16 cellular contexts compared by ENCODE assay signal in genomic region chr2:33491685-33492084, GRCh38. TPM values are rescaled to one million over a fixed set of nuclear protein-coding genes. Genes with fewer than 3 reads are reported as not detected.
A peak's percentile ranks its signal among the peaks of the same experiment; 100 is the strongest.
DNase-seq lines count a peak whose midpoint lies in the region; ATAC-seq and TF ChIP-seq lines count a peak whose summit lies in the region.
"Had no signal": no experiment of that assay in that cellular context is flagged by ENCODE, and none has a peak within 500 bp of the region (broad histone marks: within the 10 kb centered on the region; RNA-seq: fewer than 3 reads in every experiment).

No MANE protein-coding gene starts in this region.

- H3K9me3 ChIP-seq in heart left ventricle (peaks cover 0 to 11% (median 2%) of the 10 kb centered on the region in 12 donors), OCI-LY7 (ENCODE audit: low read length) (peaks cover 14% of the 10 kb centered on the region), hepatocyte (ENCODE audit: low read depth) (no peaks in the 10 kb centered on the region), thyroid gland (no peaks in the 10 kb centered on the region)

- H3K4me1 ChIP-seq in heart left ventricle (peaks cover 2 to 83% (median 44%) of the 10 kb centered on the region in 12 donors), OCI-LY7 (ENCODE audit: insufficient read depth, low read length, poor library complexity, severe bottlenecking) (no peaks in the 10 kb centered on the region), hepatocyte (ENCODE audit: insufficient read depth) (no peaks in the 10 kb centered on the region), thyroid gland (peaks cover 22 to 26% of the 10 kb centered on the region in 2 donors)
- H3K4me1 ChIP-seq: adrenal gland, esophagus squamous epithelium had no signal

- 49 to 65% (median 50%) methylated on average over 3 of the region's 3 CpGs for WGBS in heart left ventricle, 4 donors
- 37% methylated on average over 3 of the region's 3 CpGs for WGBS in hepatocyte (ENCODE audit: low lambda C conversion rate, missing lambda C conversion rate)
- WGBS in thyroid gland, 2 donors, result 27 to 40% methylated on average over 3 of the region's 3 CpGs

- H3K36me3 ChIP-seq in heart left ventricle (no peaks in the 10 kb centered on the region), OCI-LY7 (ENCODE audit: insufficient read depth, low read length) (no peaks in the 10 kb centered on the region), hepatocyte (replicated peaks; ENCODE audit: insufficient read depth, low read depth) (no peaks in the 10 kb centered on the region), thyroid gland (no peaks in the 10 kb centered on the region)
- H3K36me3 ChIP-seq: adrenal gland, esophagus squamous epithelium had no signal

- H3K4me2 ChIP-seq in OCI-LY7 (ENCODE audit: low read length) (no peak overlapping the region), hepatocyte (no peak overlapping the region)
- H3K4me2 ChIP-seq: A549 had no signal

- no peak overlapping the region for H3K4me3 ChIP-seq in heart left ventricle
- H3K4me3 ChIP-seq in OCI-LY7 (ENCODE audit: low read depth, low read length, poor library complexity, severe bottlenecking), result no peak overlapping the region
- H3K4me3 ChIP-seq in hepatocyte, result no peak overlapping the region
- no peak overlapping the region for H3K4me3 ChIP-seq in thyroid gland (replicated peaks in 1 of 3)
- H3K4me3 ChIP-seq: A549, adrenal gland, esophagus squamous epithelium had no signal

- H3K27me3 ChIP-seq in heart left ventricle (no peaks in the 10 kb centered on the region), hepatocyte (no peaks in the 10 kb centered on the region), thyroid gland (no peaks in the 10 kb centered on the region)
- H3K27me3 ChIP-seq: adrenal gland, esophagus squamous epithelium had no signal

- DNase-seq in heart left ventricle, result no peak
- no peak for DNase-seq in cardiac septum (ENCODE audit: low spot score)
- peak; percentile 24 for DNase-seq in OCI-LY7 (ENCODE audit: low spot score)
- DNase-seq in hepatocyte (ENCODE audit: low spot score), result peak; percentile 46
- peak; percentile 60 to 76 for DNase-seq in thyroid gland
- no peak for DNase-seq in activated gamma-delta T cell treated with Interleukin-2 at 50 U/mL for 16 hours
- no peak for DNase-seq in GF-D8 (lab: John Stamatoyannopoulos, UW)
- no peak for DNase-seq in NCI-H446 treated with DMSO at 0.1 percent for 48 hours (lab: John Stamatoyannopoulos, UW)
- DNase-seq: activated CD8-positive, alpha-beta T cell treated with anti-CD3 and anti-CD28 coated beads, Interleukin-2, amount 10 ng/mL, durations not matched to agents 7 days and 5 days; adrenal gland; esophagus squamous epithelium; NCI-H2029 treated with DMSO at 0.1 percent for 48 hours; NCI-H748 treated with DMSO at 0.1 percent for 48 hours; stimulated activated naive CD4-positive, alpha-beta T cell treated with Interleukin-2 at 50 U/mL for 16 hours; T-helper 1 cell had no signal

- peak in 3 of 4 donors; percentile 8 to 26 (median 24) for ATAC-seq in heart left ventricle
- ATAC-seq: A549; activated CD8-positive, alpha-beta T cell treated with anti-CD3 and anti-CD28 coated beads, Interleukin-2, amount 10 ng/mL, durations not matched to agents 7 days and 5 days had no signal

- CTCF ChIA-PET in OCI-LY7 (lab: Charles Lee; ENCODE audit: unreplicated experiment), result no interaction called here

- BruUV-seq in OCI-LY7 (replicated peaks; lab: Mats Ljungman, UMichigan), result no TSS peak

- TF ChIP-seq POLR2A in heart left ventricle (IDR thresholded peaks at IDR 0.05) (no peak), thyroid gland (IDR thresholded peaks at IDR 0.05) (no peak)

- H3K27ac ChIP-seq in heart left ventricle (no peak overlapping the region), OCI-LY7 (ENCODE audit: low read depth, low read length, poor library complexity, severe bottlenecking) (no peak overlapping the region), hepatocyte (no peak overlapping the region), thyroid gland (no peak overlapping the region)
- H3K27ac ChIP-seq: A549, adrenal gland, esophagus squamous epithelium had no signal

- H3K79me2 ChIP-seq in OCI-LY7 (ENCODE audit: insufficient read depth, low read depth, low read length), result no peaks in the 10 kb centered on the region
- H3K79me2 ChIP-seq in hepatocyte, result no peaks in the 10 kb centered on the region

- POLR2A ChIA-PET in OCI-LY7 (lab: Charles Lee), result interaction anchor here (1.0 kb wide), 1 partner anchor 12 kb away, joined by 3 read pairs; no protein-coding TSS in a partner anchor

- H3K9me2 ChIP-seq in OCI-LY7 (ENCODE audit: insufficient read depth, low read length) (no peaks in the 10 kb centered on the region), hepatocyte (replicated peaks; ENCODE audit: insufficient read depth) (no peaks in the 10 kb centered on the region)

- H4K20me1 ChIP-seq in OCI-LY7 (ENCODE audit: insufficient read depth, low read length), result no peaks in the 10 kb centered on the region
- no peaks in the 10 kb centered on the region for H4K20me1 ChIP-seq in hepatocyte (ENCODE audit: insufficient read depth, poor library complexity, severe bottlenecking)

- TF ChIP-seq CTCF in heart left ventricle (IDR thresholded peaks at IDR 0.05) (no peak), OCI-LY7 (conservative IDR thresholded peaks at IDR 0.05; ENCODE audit: low read length) (no peak), hepatocyte (IDR thresholded peaks at IDR 0.05; ENCODE audit: poor library complexity) (no peak), thyroid gland (IDR thresholded peaks at IDR 0.05) (no peak)

- intact Hi-C loops in heart left ventricle (cut with DNase I), result no loop called here
- intact Hi-C loops in cardiac septum (cut with DNase I), result no loop called here
- intact Hi-C loops in OCI-LY7 (cut with micrococcal nuclease; ENCODE audit: unreplicated experiment), result no loop called here
- intact Hi-C loops in thyroid gland (cut with DNase I), result no loop called here

- H2AFZ ChIP-seq in OCI-LY7 (ENCODE audit: low read length) (no peak overlapping the region), hepatocyte (no peak overlapping the region)

RNA-seq across cellular contexts. Expression of gene RASGRP3, which starts 15.2 kb away (rescaled TPM):
- total RNA-seq in heart left ventricle (10 to 100 TPM; 47.8 to 73.3 (median 62.2) TPM), cardiac septum (49.4 TPM), OCI-LY7 (2022) (8.7 and 11.2 TPM in 2 replicates), hepatocyte (5.9 and 8.6 TPM in 2 replicates), thyroid gland (10 to 100 TPM; 30.9 to 46.9 (median 34.8) TPM)
- polyA plus RNA-seq in heart left ventricle (10 to 100 TPM; 17.7 to 27.2 TPM), hepatocyte (1.7 TPM in 2 replicates)
- total RNA-seq in OCI-LY7 (2014; rRNA removed; shearing (Covaris generic)), result 5.1 and 5.3 TPM in 2 replicates

Comparison
In these comparisons a context has a peak if more than half of its experiments do, and no peak if none do; other contexts are left out.
1. DNase-seq: peak in OCI-LY7 (single experiment), hepatocyte (single experiment) and thyroid gland (2 of 2); none in heart left ventricle (0 of 5), cardiac septum (single experiment), activated gamma-delta T cell treated with Interleukin-2 at 50 U/mL for 16 hours (single experiment), GF-D8 (single experiment) and NCI-H446 treated with DMSO at 0.1 percent for 48 hours (single experiment).